1 cellular context compared by ENCODE assay signal in the genomic region with DNA sequence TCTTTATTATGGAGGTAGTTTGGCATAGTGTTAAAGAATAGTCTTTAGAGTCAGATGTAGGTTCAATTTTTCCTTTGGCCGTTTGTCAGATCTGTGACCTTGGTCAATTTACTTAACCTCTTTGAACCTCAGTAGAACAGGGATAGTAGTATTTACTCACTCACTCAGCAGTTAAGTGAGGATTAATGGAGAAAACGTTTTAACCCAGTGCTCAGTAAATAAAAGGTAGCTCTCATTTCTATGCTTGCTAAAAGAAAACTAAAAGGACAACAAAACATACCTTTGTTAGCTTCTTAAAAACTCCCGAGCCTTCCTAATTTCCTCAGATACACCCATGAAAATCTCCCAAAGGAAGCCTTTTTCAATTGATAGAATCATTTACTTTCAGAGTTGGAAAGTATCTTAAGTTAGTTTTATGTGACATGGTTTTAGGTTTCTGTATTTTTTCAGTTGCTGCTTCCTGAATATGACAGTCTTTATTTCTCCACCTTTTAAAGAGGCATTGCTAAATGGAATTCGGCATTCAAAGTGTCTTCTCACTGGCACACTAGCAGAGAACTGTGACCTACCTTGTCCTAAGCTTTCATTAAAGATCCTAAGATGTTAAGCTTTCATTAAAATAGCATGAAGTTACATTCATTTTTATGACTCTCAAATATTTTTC.
TF ChIP-seq lines count a peak whose summit lies in the region.

No MANE protein-coding gene starts in this region.

TF ChIP-seq in HepG2, 621 proteins besides CTCF, POLR2A, EP300 and RAD21 (continued from another document and continues in another):
- TF ChIP-seq, protein P1, sequence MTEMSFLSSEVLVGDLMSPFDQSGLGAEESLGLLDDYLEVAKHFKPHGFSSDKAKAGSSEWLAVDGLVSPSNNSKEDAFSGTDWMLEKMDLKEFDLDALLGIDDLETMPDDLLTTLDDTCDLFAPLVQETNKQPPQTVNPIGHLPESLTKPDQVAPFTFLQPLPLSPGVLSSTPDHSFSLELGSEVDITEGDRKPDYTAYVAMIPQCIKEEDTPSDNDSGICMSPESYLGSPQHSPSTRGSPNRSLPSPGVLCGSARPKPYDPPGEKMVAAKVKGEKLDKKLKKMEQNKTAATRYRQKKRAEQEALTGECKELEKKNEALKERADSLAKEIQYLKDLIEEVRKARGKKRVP (CRISPR knock-in tag; IDR thresholded peaks at IDR 0.05) = peak in 1 of 2 experiments; percentile 47; a peak in 1 of 4 replicates
- TF ChIP-seq, protein P2, sequence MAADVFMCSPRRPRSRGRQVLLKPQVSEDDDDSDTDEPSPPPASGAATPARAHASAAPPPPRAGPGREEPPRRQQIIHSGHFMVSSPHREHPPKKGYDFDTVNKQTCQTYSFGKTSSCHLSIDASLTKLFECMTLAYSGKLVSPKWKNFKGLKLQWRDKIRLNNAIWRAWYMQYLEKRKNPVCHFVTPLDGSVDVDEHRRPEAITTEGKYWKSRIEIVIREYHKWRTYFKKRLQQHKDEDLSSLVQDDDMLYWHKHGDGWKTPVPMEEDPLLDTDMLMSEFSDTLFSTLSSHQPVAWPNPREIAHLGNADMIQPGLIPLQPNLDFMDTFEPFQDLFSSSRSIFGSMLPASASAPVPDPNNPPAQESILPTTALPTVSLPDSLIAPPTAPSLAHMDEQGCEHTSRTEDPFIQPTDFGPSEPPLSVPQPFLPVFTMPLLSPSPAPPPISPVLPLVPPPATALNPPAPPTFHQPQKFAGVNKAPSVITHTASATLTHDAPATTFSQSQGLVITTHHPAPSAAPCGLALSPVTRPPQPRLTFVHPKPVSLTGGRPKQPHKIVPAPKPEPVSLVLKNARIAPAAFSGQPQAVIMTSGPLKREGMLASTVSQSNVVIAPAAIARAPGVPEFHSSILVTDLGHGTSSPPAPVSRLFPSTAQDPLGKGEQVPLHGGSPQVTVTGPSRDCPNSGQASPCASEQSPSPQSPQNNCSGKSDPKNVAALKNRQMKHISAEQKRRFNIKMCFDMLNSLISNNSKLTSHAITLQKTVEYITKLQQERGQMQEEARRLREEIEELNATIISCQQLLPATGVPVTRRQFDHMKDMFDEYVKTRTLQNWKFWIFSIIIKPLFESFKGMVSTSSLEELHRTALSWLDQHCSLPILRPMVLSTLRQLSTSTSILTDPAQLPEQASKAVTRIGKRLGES (CRISPR knock-in tag; IDR thresholded peaks at IDR 0.05; ENCODE audit: borderline replicate concordance) = no peak
- TF ChIP-seq, protein P3, sequence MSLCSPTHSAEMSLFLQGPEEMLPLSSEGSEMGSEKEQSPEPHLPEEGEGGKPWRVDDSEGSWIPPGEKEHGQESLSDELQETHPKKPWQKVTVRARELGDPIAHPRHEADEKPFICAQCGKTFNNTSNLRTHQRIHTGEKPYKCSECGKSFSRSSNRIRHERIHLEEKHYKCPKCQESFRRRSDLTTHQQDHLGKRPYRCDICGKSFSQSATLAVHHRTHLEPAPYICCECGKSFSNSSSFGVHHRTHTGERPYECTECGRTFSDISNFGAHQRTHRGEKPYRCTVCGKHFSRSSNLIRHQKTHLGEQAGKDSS (CRISPR knock-in tag; IDR thresholded peaks at IDR 0.05; ENCODE audit: borderline replicate concordance, low read depth) = peak; percentile 99
- TF ChIP-seq ZNF761 (CRISPR knock-in tag; conservative IDR thresholded peaks at IDR 0.05) (no peak), PHB2 (IDR thresholded peaks at IDR 0.05; ENCODE audit: partially characterized antibody) (no peak), NR2C2 (CRISPR knock-in tag; IDR thresholded peaks at IDR 0.05; ENCODE audit: borderline replicate concordance) (0 out of 2 replicates have a peak, but pooled peaks have one; percentile 28), ZNF232 (CRISPR knock-in tag; IDR thresholded peaks at IDR 0.05; ENCODE audit: borderline replicate concordance) (no peak), ZNF713 (CRISPR knock-in tag; IDR thresholded peaks at IDR 0.05) (no peak), MAX (IDR thresholded peaks at IDR 0.05) (no peak), KLF12 (CRISPR knock-in tag; IDR thresholded peaks at IDR 0.05; ENCODE audit: borderline replicate concordance) (peak; percentile 24; the same call in 1 of the 2 replicates), ZNF251 (CRISPR knock-in tag; IDR thresholded peaks at IDR 0.05) (no peak), ZNF839 (CRISPR knock-in tag; IDR thresholded peaks at IDR 0.05; ENCODE audit: borderline replicate concordance) (no peak), DR1 (CRISPR knock-in tag; IDR thresholded peaks at IDR 0.05) (no peak), CEBPB (IDR thresholded peaks at IDR 0.05; ENCODE audit: borderline replicate concordance, low read depth, low read length) (no peak), KIAA2018 (CRISPR knock-in tag; IDR thresholded peaks at IDR 0.05; ENCODE audit: borderline replicate concordance) (no peak), HOXA7 (CRISPR knock-in tag; IDR thresholded peaks at IDR 0.05) (no peak), ISL2 (CRISPR knock-in tag; IDR thresholded peaks at IDR 0.05) (peak; percentile 99), HCFC1 (IDR thresholded peaks at IDR 0.05; ENCODE audit: low read depth, low read length) (no peak), ZNF3 (CRISPR knock-in tag; IDR thresholded peaks at IDR 0.05) (no peak), MXD3 (CRISPR knock-in tag; IDR thresholded peaks at IDR 0.05) (no peak), STAG1 (CRISPR knock-in tag; IDR thresholded peaks at IDR 0.05) (0 out of 2 replicates have a peak, but pooled peaks have one; percentile 3), ZNF432 (CRISPR knock-in tag; IDR thresholded peaks at IDR 0.05; ENCODE audit: borderline replicate concordance) (no peak), PPARG (CRISPR knock-in tag; conservative IDR thresholded peaks at IDR 0.05) (peak; percentile 94), ESRRA (CRISPR knock-in tag; IDR thresholded peaks at IDR 0.05; ENCODE audit: low read depth) (no peak), ZSCAN12 (CRISPR knock-in tag; IDR thresholded peaks at IDR 0.05) (no peak), NAIF1 (CRISPR knock-in tag; IDR thresholded peaks at IDR 0.05; ENCODE audit: borderline replicate concordance) (no peak), ZNF136 (CRISPR knock-in tag; IDR thresholded peaks at IDR 0.05; ENCODE audit: low read depth) (no peak), TCF12 (IDR thresholded peaks at IDR 0.05) (no peak), TCF12 (CRISPR knock-in tag; IDR thresholded peaks at IDR 0.05) (peak; percentile 33; the same call in 1 of the 2 replicates), SRSF1 (optimal IDR thresholded peaks at IDR 0.05; ENCODE audit: low read depth, low read length) (no peak), REXO4 (CRISPR knock-in tag; IDR thresholded peaks at IDR 0.05; ENCODE audit: borderline replicate concordance) (no peak), SCMH1 (CRISPR knock-in tag; IDR thresholded peaks at IDR 0.05; ENCODE audit: borderline replicate concordance) (no peak), GATA4 (IDR thresholded peaks at IDR 0.05; ENCODE audit: borderline replicate concordance, low read depth) (peak; percentile 60; the same call in 1 of the 2 replicates), ZNF614 (CRISPR knock-in tag; IDR thresholded peaks at IDR 0.05; ENCODE audit: borderline replicate concordance) (peak; percentile 58; the same call in 1 of the 2 replicates), ZNF382 (CRISPR knock-in tag; IDR thresholded peaks at IDR 0.05; ENCODE audit: borderline replicate concordance) (no peak)
- TF ChIP-seq, protein P4, sequence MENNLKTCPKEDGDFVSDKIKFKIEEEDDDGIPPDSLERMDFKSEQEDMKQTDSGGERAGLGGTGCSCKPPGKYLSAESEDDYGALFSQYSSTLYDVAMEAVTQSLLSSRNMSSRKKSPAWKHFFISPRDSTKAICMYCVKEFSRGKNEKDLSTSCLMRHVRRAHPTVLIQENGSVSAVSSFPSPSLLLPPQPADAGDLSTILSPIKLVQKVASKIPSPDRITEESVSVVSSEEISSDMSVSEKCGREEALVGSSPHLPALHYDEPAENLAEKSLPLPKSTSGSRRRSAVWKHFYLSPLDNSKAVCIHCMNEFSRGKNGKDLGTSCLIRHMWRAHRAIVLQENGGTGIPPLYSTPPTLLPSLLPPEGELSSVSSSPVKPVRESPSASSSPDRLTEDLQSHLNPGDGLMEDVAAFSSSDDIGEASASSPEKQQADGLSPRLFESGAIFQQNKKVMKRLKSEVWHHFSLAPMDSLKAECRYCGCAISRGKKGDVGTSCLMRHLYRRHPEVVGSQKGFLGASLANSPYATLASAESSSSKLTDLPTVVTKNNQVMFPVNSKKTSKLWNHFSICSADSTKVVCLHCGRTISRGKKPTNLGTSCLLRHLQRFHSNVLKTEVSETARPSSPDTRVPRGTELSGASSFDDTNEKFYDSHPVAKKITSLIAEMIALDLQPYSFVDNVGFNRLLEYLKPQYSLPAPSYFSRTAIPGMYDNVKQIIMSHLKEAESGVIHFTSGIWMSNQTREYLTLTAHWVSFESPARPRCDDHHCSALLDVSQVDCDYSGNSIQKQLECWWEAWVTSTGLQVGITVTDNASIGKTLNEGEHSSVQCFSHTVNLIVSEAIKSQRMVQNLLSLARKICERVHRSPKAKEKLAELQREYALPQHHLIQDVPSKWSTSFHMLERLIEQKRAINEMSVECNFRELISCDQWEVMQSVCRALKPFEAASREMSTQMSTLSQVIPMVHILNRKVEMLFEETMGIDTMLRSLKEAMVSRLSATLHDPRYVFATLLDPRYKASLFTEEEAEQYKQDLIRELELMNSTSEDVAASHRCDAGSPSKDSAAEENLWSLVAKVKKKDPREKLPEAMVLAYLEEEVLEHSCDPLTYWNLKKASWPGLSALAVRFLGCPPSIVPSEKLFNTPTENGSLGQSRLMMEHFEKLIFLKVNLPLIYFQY (CRISPR knock-in tag; IDR thresholded peaks at IDR 0.05; ENCODE audit: borderline replicate concordance) = no peak
- TF ChIP-seq, protein P5, sequence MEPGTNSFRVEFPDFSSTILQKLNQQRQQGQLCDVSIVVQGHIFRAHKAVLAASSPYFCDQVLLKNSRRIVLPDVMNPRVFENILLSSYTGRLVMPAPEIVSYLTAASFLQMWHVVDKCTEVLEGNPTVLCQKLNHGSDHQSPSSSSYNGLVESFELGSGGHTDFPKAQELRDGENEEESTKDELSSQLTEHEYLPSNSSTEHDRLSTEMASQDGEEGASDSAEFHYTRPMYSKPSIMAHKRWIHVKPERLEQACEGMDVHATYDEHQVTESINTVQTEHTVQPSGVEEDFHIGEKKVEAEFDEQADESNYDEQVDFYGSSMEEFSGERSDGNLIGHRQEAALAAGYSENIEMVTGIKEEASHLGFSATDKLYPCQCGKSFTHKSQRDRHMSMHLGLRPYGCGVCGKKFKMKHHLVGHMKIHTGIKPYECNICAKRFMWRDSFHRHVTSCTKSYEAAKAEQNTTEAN (CRISPR knock-in tag; conservative IDR thresholded peaks at IDR 0.05) = 0 out of 2 replicates have a peak, but pooled peaks have one; percentile 32
- TF ChIP-seq, protein P6, sequence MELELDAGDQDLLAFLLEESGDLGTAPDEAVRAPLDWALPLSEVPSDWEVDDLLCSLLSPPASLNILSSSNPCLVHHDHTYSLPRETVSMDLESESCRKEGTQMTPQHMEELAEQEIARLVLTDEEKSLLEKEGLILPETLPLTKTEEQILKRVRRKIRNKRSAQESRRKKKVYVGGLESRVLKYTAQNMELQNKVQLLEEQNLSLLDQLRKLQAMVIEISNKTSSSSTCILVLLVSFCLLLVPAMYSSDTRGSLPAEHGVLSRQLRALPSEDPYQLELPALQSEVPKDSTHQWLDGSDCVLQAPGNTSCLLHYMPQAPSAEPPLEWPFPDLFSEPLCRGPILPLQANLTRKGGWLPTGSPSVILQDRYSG (CRISPR knock-in tag; IDR thresholded peaks at IDR 0.05) = no peak
